In genomic region chr1:224431726-224432125, GRCh38 we compare ENCODE assay signal across 8 cellular contexts. TPM values are rescaled to one million over a fixed set of nuclear protein-coding genes. Genes with fewer than 3 reads are reported as not detected.
A peak's percentile ranks its signal among the peaks of the same experiment; 100 is the strongest.
DNase-seq lines count a peak whose midpoint lies in the region; ATAC-seq and TF ChIP-seq lines count a peak whose summit lies in the region.

No MANE protein-coding gene starts in this region.

- peak overlapping the region; percentile 2 for H3K27ac ChIP-seq in CD4-positive, alpha-beta T cell (ENCODE audit: low read depth, low read length)
- H3K27ac ChIP-seq in MM.1S (ENCODE audit: low read length): peak overlapping the region; percentile 67; the same call in 1 of the 2 replicates
- H3K27ac ChIP-seq in duodenal mucosa (ENCODE audit: low read depth, low read length): no peak overlapping the region
- H3K27ac ChIP-seq in neural progenitor cell: no peak overlapping the region

- POLR2A ChIA-PET in CD4-positive, alpha-beta T cell (lab: Charles Lee): interaction anchor here (0.8 to 3.8 kb wide), 14 partner anchors 11 to 1466 kb away, joined by 3 to 17 read pairs (median 4); partner anchors contain the start of genes DEGS1 and TP53BP2

- peaks cover 71% of the 10 kb centered on the region for H3K36me3 Mint-ChIP-seq in CD4-positive, alpha-beta T cell (ENCODE audit: low read depth)
- peaks cover 10% of the 10 kb centered on the region for H3K36me3 Mint-ChIP-seq in neural progenitor cell

- H3K36me3 ChIP-seq in MM.1S (replicated peaks; ENCODE audit: insufficient read depth, low read length) (no peaks in the 10 kb centered on the region), duodenal mucosa (ENCODE audit: control insufficient read depth in 1 of 2, insufficient read depth in 2 of 2, low read length in 2 of 2) (no peaks in the 10 kb centered on the region), neural progenitor cell (peaks cover 17% of the 10 kb centered on the region)

- CTCF ChIA-PET in CD4-positive, alpha-beta T cell (lab: Charles Lee): no interaction called here

- no peak for ATAC-seq in CD4-positive, alpha-beta T cell (ENCODE audit: poor library complexity)
- ATAC-seq in HG02610 (IDR thresholded peaks at IDR 0.05; ENCODE audit: unreplicated experiment) (no peak), GM21447 (IDR thresholded peaks at IDR 0.05; ENCODE audit: unreplicated experiment) (no peak)

- H3K9me2 ChIP-seq in MM.1S (replicated peaks; ENCODE audit: insufficient read depth, low read length): no peaks in the 10 kb centered on the region

- H3K9me3 Mint-ChIP-seq in CD4-positive, alpha-beta T cell: no peaks in the 10 kb centered on the region
- H3K9me3 Mint-ChIP-seq in neural progenitor cell: no peaks in the 10 kb centered on the region

- H3K4me3 Mint-ChIP-seq in CD4-positive, alpha-beta T cell: peak overlapping the region; percentile 88
- H3K4me3 Mint-ChIP-seq in neural progenitor cell: peak overlapping the region; percentile 95

- H3K79me2 ChIP-seq in MM.1S (ENCODE audit: low read length): peaks cover 95% of the 10 kb centered on the region
- peaks cover 95% of the 10 kb centered on the region for H3K79me2 ChIP-seq in neural progenitor cell (ENCODE audit: low read depth)

- intact Hi-C loops in CD4-positive, alpha-beta T cell (cut with DNase I, micrococcal nuclease): loop anchor here (2.0 to 10.0 kb wide), 5 partner anchors 25 to 1717 kb away; partner anchors contain the start of genes AIDA (in 1 of the 2), BROX (in 1 of the 2), CNIH4 (in 1 of the 2) and DEGS1 (in 1 of the 2)

- peaks cover 72% of the 10 kb centered on the region for H3K4me1 Mint-ChIP-seq in CD4-positive, alpha-beta T cell (ENCODE audit: low read depth)
- H3K4me1 Mint-ChIP-seq in neural progenitor cell: peaks cover 34% of the 10 kb centered on the region

- peak overlapping the region; percentile 84 for H3K4me3 ChIP-seq in MM.1S (ENCODE audit: low read length)
- peak overlapping the region; percentile 73 to 77 for H3K4me3 ChIP-seq in duodenal mucosa (ENCODE audit: low read depth in 1 of 2, low read length in 2 of 2)
- H3K4me3 ChIP-seq in neural progenitor cell: peak overlapping the region; percentile 91

- H3K27ac Mint-ChIP-seq in CD4-positive, alpha-beta T cell: peak overlapping the region; percentile 86
- no peak overlapping the region for H3K27ac Mint-ChIP-seq in neural progenitor cell

- H3K4me1 ChIP-seq in MM.1S (ENCODE audit: low read length) (peaks cover 25% of the 10 kb centered on the region), duodenal mucosa (ENCODE audit: control insufficient read depth in 1 of 2, insufficient read depth in 2 of 2, low read length in 2 of 2) (peaks cover 38 to 42% of the 10 kb centered on the region in 2 donors), neural progenitor cell (peaks cover 33% of the 10 kb centered on the region)

- no peaks in the 10 kb centered on the region for H3K27me3 ChIP-seq in CD4-positive, alpha-beta T cell (ENCODE audit: control insufficient read depth, insufficient read depth, low read length)
- no peaks in the 10 kb centered on the region for H3K27me3 ChIP-seq in MM.1S (replicated peaks; ENCODE audit: insufficient read depth, low read length)
- H3K27me3 ChIP-seq in duodenal mucosa (ENCODE audit: control insufficient read depth in 1 of 2, insufficient read depth in 2 of 2, low read length in 2 of 2): no peaks in the 10 kb centered on the region
- no peaks in the 10 kb centered on the region for H3K27me3 ChIP-seq in neural progenitor cell

- H3K9ac ChIP-seq in MM.1S (ENCODE audit: low read length) (peak overlapping the region; percentile 79; the same call in 1 of the 2 replicates), duodenal mucosa (ENCODE audit: low read depth in 1 of 2, low read length in 2 of 2) (peak overlapping the region in 1 of 2 donors; percentile 51), neural progenitor cell (peak overlapping the region; percentile 62)

- H3K27me3 Mint-ChIP-seq in CD4-positive, alpha-beta T cell: no peaks in the 10 kb centered on the region
- H3K27me3 Mint-ChIP-seq in neural progenitor cell (ENCODE audit: insufficient read depth, low read depth): peaks cover 2% of the 10 kb centered on the region

- H3K4me2 ChIP-seq in MM.1S (ENCODE audit: low read depth, low read length): peak overlapping the region; percentile 78
- H3K4me2 ChIP-seq in neural progenitor cell: peak overlapping the region; percentile 91

- H4K20me1 ChIP-seq in MM.1S (ENCODE audit: insufficient read depth, low read length) (no peaks in the 10 kb centered on the region; the same call in 1 of the 2 replicates), neural progenitor cell (ENCODE audit: low read depth) (peaks cover 67% of the 10 kb centered on the region)

- in situ Hi-C loops in GM13976 (cut with MboI; ENCODE audit: low sequenced_read_pairs, unreplicated experiment): no loop called here

- no peaks in the 10 kb centered on the region for H3K9me3 ChIP-seq in CD4-positive, alpha-beta T cell (ENCODE audit: control insufficient read depth, low read length)
- H3K9me3 ChIP-seq in MM.1S (replicated peaks; ENCODE audit: insufficient read depth, low read length) (no peaks in the 10 kb centered on the region), duodenal mucosa (ENCODE audit: control insufficient read depth in 1 of 2, low read length in 2 of 2) (no peaks in the 10 kb centered on the region), neural progenitor cell (ENCODE audit: low read depth) (no peaks in the 10 kb centered on the region)

- no peak for DNase-seq in CD4-positive, alpha-beta T cell
- DNase-seq in MM.1S (no peak), neural progenitor cell (ENCODE audit: low spot score) (no peak), GM13976 (ENCODE audit: low spot score) (no peak)
- no peak for DNase-seq in stimulated activated CD4-positive, alpha-beta T cell treated with anti-CD3 and anti-CD28 coated beads, Interleukin-4, amount 100 ng/mL, for 24 hours

- no peak for TF ChIP-seq CTCF in CD4-positive, alpha-beta T cell (IDR thresholded peaks at IDR 0.05)
- no peak for TF ChIP-seq CTCF in MM.1S (IDR thresholded peaks at IDR 0.05; ENCODE audit: low read length)
- no peak for TF ChIP-seq CTCF in neural progenitor cell (IDR thresholded peaks at IDR 0.05)
- no peak for TF ChIP-seq CTCF in GM13976 (IDR thresholded peaks at IDR 0.05; ENCODE audit: borderline replicate concordance, control extremely low read depth, extremely low read depth, insufficient read depth, missing control alignments)

- H2AFZ ChIP-seq in MM.1S (ENCODE audit: low read length): no peak overlapping the region
- no peak overlapping the region for H2AFZ ChIP-seq in neural progenitor cell (replicated peaks)

- H3F3A ChIP-seq in MM.1S (ENCODE audit: insufficient read depth, low read length) (peaks cover 46% of the 10 kb centered on the region), neural progenitor cell (ENCODE audit: low read depth) (no peaks in the 10 kb centered on the region)

RNA-seq across cellular contexts. Expression of gene WDR26, which starts 2.9 kb away (rescaled TPM):
- total RNA-seq in CD4-positive, alpha-beta T cell: 100 to 1,000 TPM; 173 to 176 TPM
- 52.1 and 62.4 TPM in 2 replicates for total RNA-seq in neural progenitor cell (ENCODE audit: low replicate concordance)

Comparison
In these comparisons a context has a peak if more than half of its experiments do, and no peak if none do; other contexts are left out.
1. H3K27ac ChIP-seq: peak in CD4-positive, alpha-beta T cell (single experiment) and MM.1S (single experiment); none in duodenal mucosa (single experiment) and neural progenitor cell (single experiment).
2. Peak in every context shown above with its lines, with median percentiles within 50 percentile points of each other: H3K4me3 ChIP-seq.